ENCODE assay signal across 17 cellular contexts in the genomic region with DNA sequence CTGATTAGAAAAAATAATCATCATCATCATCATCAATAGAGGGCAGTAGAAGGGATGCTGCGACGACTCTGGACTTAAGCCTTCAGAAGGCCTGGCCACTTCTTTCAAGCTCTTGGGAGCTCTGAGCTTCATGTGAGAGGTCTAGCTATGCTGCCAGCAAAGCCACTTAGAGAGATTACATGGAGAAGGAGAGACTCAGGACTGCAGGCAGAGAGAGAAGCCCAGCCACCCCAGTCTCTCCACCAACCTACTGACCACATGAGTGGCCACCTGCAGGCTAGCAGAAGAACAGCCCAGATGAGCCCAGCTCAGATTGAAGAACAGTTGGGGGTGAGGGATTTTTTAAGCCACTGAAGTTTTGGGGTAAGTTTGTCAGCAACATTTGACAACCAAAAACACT. TPM values are rescaled to one million over a fixed set of nuclear protein-coding genes. Genes with fewer than 3 reads are reported as not detected.
DNase-seq lines count a peak whose midpoint lies in the region; TF ChIP-seq lines count a peak whose summit lies in the region.
"Had no signal": no experiment of that assay in that cellular context is flagged by ENCODE, and none has a peak within 500 bp of the region (broad histone marks: within the 10 kb centered on the region; RNA-seq: fewer than 3 reads in every experiment).

No MANE protein-coding gene starts in this region.

- no peak overlapping the region for H3K9ac ChIP-seq in liver (ENCODE audit: low read depth in 1 of 2, low read length in 2 of 2)

- H3K9me3 ChIP-seq in liver (ENCODE audit: control insufficient read depth in 4 of 4, low read length in 3 of 4): no peaks in the 10 kb centered on the region

- in situ Hi-C loops in brain microvascular endothelial cell (cut with HindIII; ENCODE audit: low pct_ligation_motif_present, low sequenced_read_pairs): no loop called here

- POLR2A ChIA-PET in HEK293T (lab: Yijun Ruan, JAX): no interaction called here

- TF ChIP-seq CTCF in C4-2B (conservative IDR thresholded peaks at IDR 0.05) (peak; percentile 28), brain microvascular endothelial cell (IDR thresholded peaks at IDR 0.05; ENCODE audit: low read depth, low read length, missing control alignments) (peak; percentile 61), liver (IDR thresholded peaks at IDR 0.05; ENCODE audit: low read depth, low read length, missing input control) (peak; percentile 23)

- peaks cover 0 to 7% (median 3%) of the 10 kb centered on the region in 4 donors for H3K4me1 ChIP-seq in liver (ENCODE audit: control insufficient read depth in 4 of 4, insufficient read depth in 4 of 4, low read length in 3 of 4)

- H3K4me3 ChIP-seq in brain microvascular endothelial cell (ENCODE audit: low read depth, low read length): no peak overlapping the region
- H3K4me3 ChIP-seq in liver (ENCODE audit: low read depth in 1 of 3, low read length in 3 of 3): no peak overlapping the region

- CTCF ChIA-PET in HEK293T (lab: Yijun Ruan, JAX): interaction anchor here (0.7 to 0.9 kb wide), 2 partner anchors 12 to 107 kb away, joined by 3 to 4 read pairs; no protein-coding TSS in a partner anchor

- H3K36me3 ChIP-seq in brain microvascular endothelial cell (replicated peaks) (no peaks in the 10 kb centered on the region), liver (ENCODE audit: control insufficient read depth in 4 of 4, insufficient read depth in 3 of 4, low read depth in 1 of 4, low read length in 3 of 4) (no peaks in the 10 kb centered on the region)

- DNase-seq in HEK293T (ENCODE audit: extremely low spot score) (peak; percentile 26), brain microvascular endothelial cell (peak; percentile 5), NCI-H774 (lab: John Stamatoyannopoulos, UW) (no peak), activated T-cell treated with anti-CD3 and anti-CD28 coated beads for 4 hours (no peak)
- DNase-seq in stimulated activated CD4-positive, alpha-beta T cell treated with anti-CD3 and anti-CD28 coated beads, Interleukin-4, amount 100 ng/mL, for 4 hours: no peak
- no peak for DNase-seq in effector CD4-positive, alpha-beta T cell
- DNase-seq: activated CD4-positive, alpha-beta T cell treated with anti-CD3 and anti-CD28 coated beads, Interleukin-2, amount 50 U/mL, for 48 hours; anterior cingulate cortex; CD8-positive, alpha-beta memory T cell; glutamatergic neuron; naive B cell; NCI-H1105; NCI-H510A; stimulated activated naive CD8-positive, alpha-beta T cell treated with anti-CD3 and anti-CD28 coated beads, Interleukin-15, Interleukin-2, amounts not matched to agents 100 U/mL and 50 U/mL, for 24 hours had no signal

- H3K27me3 ChIP-seq in brain microvascular endothelial cell (replicated peaks) (no peaks in the 10 kb centered on the region), liver (ENCODE audit: control insufficient read depth in 4 of 4, insufficient read depth in 4 of 4, low read length in 3 of 4) (no peaks in the 10 kb centered on the region)

- H3K27ac ChIP-seq in C4-2B (no peak overlapping the region), brain microvascular endothelial cell (no peak overlapping the region), liver (ENCODE audit: low read depth in 1 of 2, low read length in 2 of 2) (no peak overlapping the region)

- 95% methylated on average over 2 of the region's 2 CpGs for WGBS in liver

- peak; percentile 22 to 63 for TF ChIP-seq RAD21 in liver (IDR thresholded peaks at IDR 0.05)

TF ChIP-seq in HEK293T, 16 proteins besides CTCF, POLR2A, EP300 and RAD21:
- no peak for TF ChIP-seq L3MBTL2 (conservative IDR thresholded peaks at IDR 0.05)
- TF ChIP-seq ZNF384 (IDR thresholded peaks at IDR 0.05): no peak

TF ChIP-seq in liver, 16 proteins besides CTCF, POLR2A, EP300 and RAD21:
- TF ChIP-seq GABPA (IDR thresholded peaks at IDR 0.05 in 1 of 2, conservative IDR thresholded peaks at IDR 0.05 in 1 of 2) (no peak), YY1 (IDR thresholded peaks at IDR 0.05) (no peak), TAF1 (conservative IDR thresholded peaks at IDR 0.05) (no peak), HNF4A (conservative IDR thresholded peaks at IDR 0.05) (no peak), RXRA (IDR thresholded peaks at IDR 0.05) (no peak)

RNA-seq across cellular contexts. Expression of a gene that starts 17.1 kb away (rescaled TPM):
- 1 to 10 TPM; 4.8 to 8.7 TPM for total RNA-seq in liver
- 1 to 10 TPM; 4.9 to 5.6 TPM for polyA plus RNA-seq in liver
- total RNA-seq: activated T-helper 17 cell treated with anti-CD3 and anti-CD28 coated beads, Interleukin-2, amount 50 U/mL, for 72 hours; CD8-positive, alpha-beta memory T cell had no signal

Comparison
In these comparisons a context has a peak if more than half of its experiments do, and no peak if none do; other contexts are left out.
1. DNase-seq: peak in HEK293T (single experiment) and brain microvascular endothelial cell (single experiment); none in NCI-H774 (single experiment), stimulated activated CD4-positive, alpha-beta T cell treated with anti-CD3 and anti-CD28 coated beads, Interleukin-4, amount 100 ng/mL, for 4 hours (0 of 2), effector CD4-positive, alpha-beta T cell (single experiment) and activated T-cell treated with anti-CD3 and anti-CD28 coated beads for 4 hours (single experiment).
2. Peak in every context shown above with its lines, with median percentiles within 50 percentile points of each other: CTCF ChIP-seq.